Comparison of ENCODE assay signal across 1 cellular context in the genomic region with DNA sequence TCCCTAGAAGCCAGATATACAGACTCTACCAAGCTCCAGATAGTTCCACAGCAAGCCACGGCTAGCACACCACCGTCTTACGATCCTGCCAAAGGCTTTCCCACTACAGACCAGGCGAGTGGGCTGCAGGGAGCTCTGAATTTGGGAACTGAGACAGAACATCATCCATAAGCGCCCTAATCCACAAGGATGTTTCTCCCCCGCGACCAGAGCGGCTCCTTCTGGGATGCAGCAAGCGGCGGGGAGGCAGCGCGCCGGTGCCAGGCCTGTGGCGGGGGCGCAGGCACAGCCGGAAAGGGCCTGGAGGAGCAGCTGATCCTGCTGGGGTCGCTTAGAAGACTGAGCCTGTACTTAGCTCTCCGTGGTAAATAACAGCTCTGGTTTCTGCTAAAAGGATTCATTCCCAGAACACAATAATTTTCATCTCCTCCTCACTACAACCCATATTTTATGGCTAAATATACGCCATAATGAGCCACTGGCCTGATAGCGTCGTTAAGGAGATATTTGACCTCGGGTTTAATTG.
TF ChIP-seq lines count a peak whose summit lies in the region.

No MANE protein-coding gene starts in this region.

TF ChIP-seq in GM23338, 12 proteins besides CTCF, POLR2A, EP300 and RAD21:
- TF ChIP-seq EZH2phosphoT487 (IDR thresholded peaks at IDR 0.05; ENCODE audit: unreplicated experiment) (peak; percentile 57), JUNB (IDR thresholded peaks at IDR 0.05; ENCODE audit: unreplicated experiment) (no peak), ZNF114 (CRISPR knock-in tag; IDR thresholded peaks at IDR 0.05) (no peak), POLR2AphosphoS5 (IDR thresholded peaks at IDR 0.05; ENCODE audit: low read depth) (no peak), NANOG (IDR thresholded peaks at IDR 0.05; ENCODE audit: borderline replicate concordance) (no peak), CREB1 (CRISPR knock-in tag; IDR thresholded peaks at IDR 0.05; ENCODE audit: low read depth) (no peak), ZNF331 (CRISPR knock-in tag; IDR thresholded peaks at IDR 0.05; ENCODE audit: low read depth) (no peak), EZH2 (IDR thresholded peaks at IDR 0.05; ENCODE audit: low read depth, unreplicated experiment) (peak; percentile 80), STAT1 (IDR thresholded peaks at IDR 0.05; ENCODE audit: unreplicated experiment) (no peak)
- TF ChIP-seq, protein P1, sequence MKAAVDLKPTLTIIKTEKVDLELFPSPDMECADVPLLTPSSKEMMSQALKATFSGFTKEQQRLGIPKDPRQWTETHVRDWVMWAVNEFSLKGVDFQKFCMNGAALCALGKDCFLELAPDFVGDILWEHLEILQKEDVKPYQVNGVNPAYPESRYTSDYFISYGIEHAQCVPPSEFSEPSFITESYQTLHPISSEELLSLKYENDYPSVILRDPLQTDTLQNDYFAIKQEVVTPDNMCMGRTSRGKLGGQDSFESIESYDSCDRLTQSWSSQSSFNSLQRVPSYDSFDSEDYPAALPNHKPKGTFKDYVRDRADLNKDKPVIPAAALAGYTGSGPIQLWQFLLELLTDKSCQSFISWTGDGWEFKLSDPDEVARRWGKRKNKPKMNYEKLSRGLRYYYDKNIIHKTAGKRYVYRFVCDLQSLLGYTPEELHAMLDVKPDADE (IDR thresholded peaks at IDR 0.05), result no peak
- TF ChIP-seq, protein P2, sequence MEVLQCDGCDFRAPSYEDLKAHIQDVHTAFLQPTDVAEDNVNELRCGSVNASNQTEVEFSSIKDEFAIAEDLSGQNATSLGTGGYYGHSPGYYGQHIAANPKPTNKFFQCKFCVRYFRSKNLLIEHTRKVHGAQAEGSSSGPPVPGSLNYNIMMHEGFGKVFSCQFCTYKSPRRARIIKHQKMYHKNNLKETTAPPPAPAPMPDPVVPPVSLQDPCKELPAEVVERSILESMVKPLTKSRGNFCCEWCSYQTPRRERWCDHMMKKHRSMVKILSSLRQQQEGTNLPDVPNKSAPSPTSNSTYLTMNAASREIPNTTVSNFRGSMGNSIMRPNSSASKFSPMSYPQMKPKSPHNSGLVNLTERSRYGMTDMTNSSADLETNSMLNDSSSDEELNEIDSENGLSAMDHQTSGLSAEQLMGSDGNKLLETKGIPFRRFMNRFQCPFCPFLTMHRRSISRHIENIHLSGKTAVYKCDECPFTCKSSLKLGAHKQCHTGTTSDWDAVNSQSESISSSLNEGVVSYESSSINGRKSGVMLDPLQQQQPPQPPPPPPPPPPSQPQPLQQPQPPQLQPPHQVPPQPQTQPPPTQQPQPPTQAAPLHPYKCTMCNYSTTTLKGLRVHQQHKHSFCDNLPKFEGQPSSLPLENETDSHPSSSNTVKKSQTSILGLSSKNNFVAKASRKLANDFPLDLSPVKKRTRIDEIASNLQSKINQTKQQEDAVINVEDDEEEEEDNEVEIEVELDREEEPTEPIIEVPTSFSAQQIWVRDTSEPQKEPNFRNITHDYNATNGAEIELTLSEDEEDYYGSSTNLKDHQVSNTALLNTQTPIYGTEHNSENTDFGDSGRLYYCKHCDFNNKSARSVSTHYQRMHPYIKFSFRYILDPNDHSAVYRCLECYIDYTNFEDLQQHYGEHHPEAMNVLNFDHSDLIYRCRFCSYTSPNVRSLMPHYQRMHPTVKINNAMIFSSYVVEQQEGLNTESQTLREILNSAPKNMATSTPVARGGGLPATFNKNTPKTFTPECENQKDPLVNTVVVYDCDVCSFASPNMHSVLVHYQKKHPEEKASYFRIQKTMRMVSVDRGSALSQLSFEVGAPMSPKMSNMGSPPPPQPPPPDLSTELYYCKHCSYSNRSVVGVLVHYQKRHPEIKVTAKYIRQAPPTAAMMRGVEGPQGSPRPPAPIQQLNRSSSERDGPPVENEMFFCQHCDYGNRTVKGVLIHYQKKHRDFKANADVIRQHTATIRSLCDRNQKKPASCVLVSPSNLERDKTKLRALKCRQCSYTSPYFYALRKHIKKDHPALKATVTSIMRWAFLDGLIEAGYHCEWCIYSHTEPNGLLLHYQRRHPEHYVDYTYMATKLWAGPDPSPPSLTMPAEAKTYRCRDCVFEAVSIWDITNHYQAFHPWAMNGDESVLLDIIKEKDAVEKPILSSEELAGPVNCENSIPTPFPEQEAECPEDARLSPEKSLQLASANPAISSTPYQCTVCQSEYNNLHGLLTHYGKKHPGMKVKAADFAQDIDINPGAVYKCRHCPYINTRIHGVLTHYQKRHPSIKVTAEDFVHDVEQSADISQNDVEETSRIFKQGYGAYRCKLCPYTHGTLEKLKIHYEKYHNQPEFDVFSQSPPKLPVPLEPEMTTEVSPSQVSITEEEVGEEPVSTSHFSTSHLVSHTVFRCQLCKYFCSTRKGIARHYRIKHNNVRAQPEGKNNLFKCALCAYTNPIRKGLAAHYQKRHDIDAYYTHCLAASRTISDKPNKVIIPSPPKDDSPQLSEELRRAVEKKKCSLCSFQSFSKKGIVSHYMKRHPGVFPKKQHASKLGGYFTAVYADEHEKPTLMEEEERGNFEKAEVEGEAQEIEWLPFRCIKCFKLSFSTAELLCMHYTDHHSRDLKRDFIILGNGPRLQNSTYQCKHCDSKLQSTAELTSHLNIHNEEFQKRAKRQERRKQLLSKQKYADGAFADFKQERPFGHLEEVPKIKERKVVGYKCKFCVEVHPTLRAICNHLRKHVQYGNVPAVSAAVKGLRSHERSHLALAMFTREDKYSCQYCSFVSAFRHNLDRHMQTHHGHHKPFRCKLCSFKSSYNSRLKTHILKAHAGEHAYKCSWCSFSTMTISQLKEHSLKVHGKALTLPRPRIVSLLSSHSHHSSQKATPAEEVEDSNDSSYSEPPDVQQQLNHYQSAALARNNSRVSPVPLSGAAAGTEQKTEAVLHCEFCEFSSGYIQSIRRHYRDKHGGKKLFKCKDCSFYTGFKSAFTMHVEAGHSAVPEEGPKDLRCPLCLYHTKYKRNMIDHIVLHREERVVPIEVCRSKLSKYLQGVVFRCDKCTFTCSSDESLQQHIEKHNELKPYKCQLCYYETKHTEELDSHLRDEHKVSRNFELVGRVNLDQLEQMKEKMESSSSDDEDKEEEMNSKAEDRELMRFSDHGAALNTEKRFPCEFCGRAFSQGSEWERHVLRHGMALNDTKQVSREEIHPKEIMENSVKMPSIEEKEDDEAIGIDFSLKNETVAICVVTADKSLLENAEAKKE (CRISPR knock-in tag; IDR thresholded peaks at IDR 0.05), result no peak
